In genomic region chr14:67187826-67188225, GRCh38 we compare ENCODE assay signal across 13 cellular contexts.
DNase-seq lines count a peak whose midpoint lies in the region; ATAC-seq and TF ChIP-seq lines count a peak whose summit lies in the region.
"Had no signal": no experiment of that assay in that cellular context is flagged by ENCODE, and none has a peak within 500 bp of the region (broad histone marks: within the 10 kb centered on the region; RNA-seq: fewer than 3 reads in every experiment).

No MANE protein-coding gene starts in this region.

- no peak overlapping the region for H3K27ac Mint-ChIP-seq in stimulated activated effector memory CD8-positive, alpha-beta T cell treated with anti-CD3 and anti-CD28 coated beads, Interleukin-12 subunit alpha, Interleukin-12 subunit beta, amount 100 ng/mL, for 72 hours
- H3K27ac Mint-ChIP-seq: activated CD8-positive, alpha-beta memory T cell treated with anti-CD3 and anti-CD28 coated beads, Interleukin-2, amount 10 ng/mL, durations not matched to agents 7 days and 5 days; neural progenitor cell; stimulated activated naive B cell treated with anti-CD40 and anti-IgM and Interleukin-4, amounts not matched to agents 10 μg/mL and 1 μg/mL and 100 μg/mL, for 72 hours had no signal

- CTCF ChIA-PET in AG04449 (lab: Yijun Ruan, JAX) = no interaction called here

- H3K4me3 ChIP-seq in AG04449 (ENCODE audit: low read depth, low read length) = no peak overlapping the region
- H3K4me3 ChIP-seq: neural progenitor cell had no signal

- H3K36me3 Mint-ChIP-seq in stimulated activated effector memory CD8-positive, alpha-beta T cell treated with anti-CD3 and anti-CD28 coated beads, Interleukin-12 subunit alpha, Interleukin-12 subunit beta, amount 100 ng/mL, for 72 hours = no peaks in the 10 kb centered on the region
- H3K36me3 Mint-ChIP-seq: activated CD8-positive, alpha-beta memory T cell treated with anti-CD3 and anti-CD28 coated beads, Interleukin-2, amount 10 ng/mL, durations not matched to agents 7 days and 5 days; neural progenitor cell had no signal

- no peaks in the 10 kb centered on the region for H3K9me3 Mint-ChIP-seq in stimulated activated effector memory CD8-positive, alpha-beta T cell treated with anti-CD3 and anti-CD28 coated beads, Interleukin-12 subunit alpha, Interleukin-12 subunit beta, amount 100 ng/mL, for 72 hours
- H3K9me3 Mint-ChIP-seq: neural progenitor cell; stimulated activated naive B cell treated with anti-CD40 and anti-IgM and Interleukin-4, amounts not matched to agents 10 μg/mL and 1 μg/mL and 100 μg/mL, for 72 hours had no signal

- DNase-seq in AG04449 (ENCODE audit: low read depth, low spot score) (peak; percentile 31), HS-5 (ENCODE audit: low read depth) (peak; percentile 26), iPS-NIHi11 (ENCODE audit: low spot score) (peak; percentile 24)
- no peak for DNase-seq in stimulated activated effector memory CD8-positive, alpha-beta T cell treated with anti-CD3 and anti-CD28 coated beads, Interleukin-12 subunit alpha, Interleukin-12 subunit beta, amount 100 ng/mL, for 72 hours (ENCODE audit: low spot score in 2 of 2)
- DNase-seq: activated CD8-positive, alpha-beta memory T cell treated with anti-CD3 and anti-CD28 coated beads, Interleukin-2, amount 10 ng/mL, durations not matched to agents 7 days and 5 days; BE2C; NCI-H774; stimulated activated naive B cell treated with anti-CD40 and anti-IgM and Interleukin-4, amounts not matched to agents 10 μg/mL and 1 μg/mL and 100 μg/mL, for 72 hours had no signal

- ATAC-seq in SK-N-SH treated with all-trans-retinoic acid at 6 μM for 48 hours (peak; percentile 46), HG03097 (IDR thresholded peaks at IDR 0.05; ENCODE audit: low FRiP score, unreplicated experiment) (no peak), GM19023 (IDR thresholded peaks at IDR 0.05; ENCODE audit: unreplicated experiment) (no peak), HG03439 (IDR thresholded peaks at IDR 0.05; ENCODE audit: unreplicated experiment) (no peak)
- no peak for ATAC-seq in stimulated activated effector memory CD8-positive, alpha-beta T cell treated with anti-CD3 and anti-CD28 coated beads, Interleukin-12 subunit alpha, Interleukin-12 subunit beta, amount 100 ng/mL, for 72 hours
- ATAC-seq: activated CD8-positive, alpha-beta memory T cell treated with anti-CD3 and anti-CD28 coated beads, Interleukin-2, amount 10 ng/mL, durations not matched to agents 7 days and 5 days; stimulated activated naive B cell treated with anti-CD40 and anti-IgM and Interleukin-4, amounts not matched to agents 10 μg/mL and 1 μg/mL and 100 μg/mL, for 72 hours had no signal

- POLR2A ChIA-PET in AG04449 (lab: Yijun Ruan, JAX) = no interaction called here

- no peak overlapping the region for H3K4me3 Mint-ChIP-seq in stimulated activated effector memory CD8-positive, alpha-beta T cell treated with anti-CD3 and anti-CD28 coated beads, Interleukin-12 subunit alpha, Interleukin-12 subunit beta, amount 100 ng/mL, for 72 hours
- H3K4me3 Mint-ChIP-seq: activated CD8-positive, alpha-beta memory T cell treated with anti-CD3 and anti-CD28 coated beads, Interleukin-2, amount 10 ng/mL, durations not matched to agents 7 days and 5 days; neural progenitor cell; stimulated activated naive B cell treated with anti-CD40 and anti-IgM and Interleukin-4, amounts not matched to agents 10 μg/mL and 1 μg/mL and 100 μg/mL, for 72 hours had no signal

- H3K4me1 Mint-ChIP-seq in stimulated activated effector memory CD8-positive, alpha-beta T cell treated with anti-CD3 and anti-CD28 coated beads, Interleukin-12 subunit alpha, Interleukin-12 subunit beta, amount 100 ng/mL, for 72 hours = peaks cover 12% of the 10 kb centered on the region

- TF ChIP-seq CTCF in AG04449 (IDR thresholded peaks at IDR 0.05; ENCODE audit: insufficient read depth, low read length, missing control alignments) = no peak

TF ChIP-seq in SK-N-SH treated with all-trans-retinoic acid at 6 μM for 48 hours, 23 proteins besides CTCF, POLR2A, EP300 and RAD21:
- TF ChIP-seq CSRNP3 (CRISPR knock-in tag; IDR thresholded peaks at IDR 0.05) = no peak
- TF ChIP-seq ZFP30 (CRISPR knock-in tag; IDR thresholded peaks at IDR 0.05) = no peak
- TF ChIP-seq PPARA (CRISPR knock-in tag; IDR thresholded peaks at IDR 0.05; ENCODE audit: borderline replicate concordance) = no peak
- no peak for TF ChIP-seq BACH2 (CRISPR knock-in tag; IDR thresholded peaks at IDR 0.05; ENCODE audit: borderline replicate concordance)
- TF ChIP-seq ZNF565 (CRISPR knock-in tag; conservative IDR thresholded peaks at IDR 0.05; ENCODE audit: low read depth) = no peak
- TF ChIP-seq ESRRG (CRISPR knock-in tag; IDR thresholded peaks at IDR 0.05) = no peak
- TF ChIP-seq POU6F1 (CRISPR knock-in tag; IDR thresholded peaks at IDR 0.05; ENCODE audit: borderline replicate concordance, low read depth) = no peak

Comparison
In these comparisons a context has a peak if more than half of its experiments do, and no peak if none do; other contexts are left out.
1. DNase-seq: peak in AG04449 (single experiment), HS-5 (single experiment) and iPS-NIHi11 (single experiment); none in stimulated activated effector memory CD8-positive, alpha-beta T cell treated with anti-CD3 and anti-CD28 coated beads, Interleukin-12 subunit alpha, Interleukin-12 subunit beta, amount 100 ng/mL, for 72 hours (0 of 2).